In the genomic region with DNA sequence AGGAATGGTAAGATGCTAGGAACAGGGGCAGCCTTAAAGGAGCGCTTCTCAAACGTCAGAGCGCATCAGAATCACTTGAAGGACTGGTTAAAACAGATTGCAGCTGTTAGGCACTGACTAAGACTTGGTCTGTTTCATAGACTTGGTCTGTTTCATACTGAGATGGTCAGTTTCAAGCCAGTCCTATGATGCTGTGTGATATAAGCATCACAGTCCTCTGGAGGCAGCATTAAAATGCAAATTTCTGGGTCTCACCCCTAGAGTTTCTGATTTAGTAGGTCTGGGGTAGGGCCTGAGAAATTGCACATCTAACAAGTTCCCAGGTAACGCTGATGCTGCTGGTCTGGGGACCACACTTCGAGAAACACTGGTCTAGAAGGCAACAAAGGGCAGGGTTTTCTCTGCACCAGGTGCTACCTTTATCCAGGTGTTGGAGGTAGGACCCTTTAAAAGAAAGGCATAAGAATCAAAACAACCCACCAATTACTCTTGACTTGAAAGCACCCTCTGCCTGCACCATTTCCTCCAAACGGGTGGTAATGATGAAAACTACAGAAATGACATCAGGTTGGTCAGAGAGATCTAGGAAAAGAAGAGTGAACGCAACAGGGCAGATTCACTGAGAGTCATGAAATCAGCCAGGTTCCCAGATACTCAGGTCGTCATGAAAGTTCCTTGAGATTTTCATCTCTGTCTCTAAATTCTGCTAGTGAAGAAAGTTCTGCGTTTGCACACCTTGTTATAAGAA, we compare ENCODE assay signal across 13 cellular contexts.
A peak's percentile ranks its signal among the peaks of the same experiment; 100 is the strongest.
DNase-seq lines count a peak whose midpoint lies in the region; ATAC-seq and TF ChIP-seq lines count a peak whose summit lies in the region.
"Had no signal": no experiment of that assay in that cellular context is flagged by ENCODE, and none has a peak within 500 bp of the region (broad histone marks: within the 10 kb centered on the region; RNA-seq: fewer than 3 reads in every experiment).

No MANE protein-coding gene starts in this region.

- DNase-seq in mesothelial cell of epicardium (ENCODE audit: low spot score in 2 of 2, unreplicated experiment in 2 of 2) (no peak), NOMO-1 (lab: John Stamatoyannopoulos, UW; ENCODE audit: unreplicated experiment in 2 of 2) (no peak), D341Med (ENCODE audit: low spot score) (no peak)
- DNase-seq in stimulated activated CD4-positive, alpha-beta T cell treated with anti-CD3 and anti-CD28 coated beads, Interleukin-1b, Interleukin-23, amount 100 ng/mL, for 48 hours, result no peak
- DNase-seq: Caco-2, MM.1S, spleen, testis had no signal

- H3K4me3 Mint-ChIP-seq in mesothelial cell of epicardium, result no peak overlapping the region
- H3K4me3 Mint-ChIP-seq: brain had no signal

- ATAC-seq in GM18498 (IDR thresholded peaks at IDR 0.05; ENCODE audit: unreplicated experiment), result peak; percentile 81
- peak; percentile 92 for ATAC-seq in GM19452 (IDR thresholded peaks at IDR 0.05; ENCODE audit: unreplicated experiment)
- ATAC-seq in HG02840 (IDR thresholded peaks at IDR 0.05; ENCODE audit: low FRiP score, unreplicated experiment), result peak; percentile 51
- peak; percentile 77 for ATAC-seq in HG03520 (IDR thresholded peaks at IDR 0.05; ENCODE audit: unreplicated experiment)

- TF ChIP-seq CTCF in mesothelial cell of epicardium (IDR thresholded peaks at IDR 0.05; ENCODE audit: unreplicated experiment), result no peak

- no peaks in the 10 kb centered on the region for H3K4me1 Mint-ChIP-seq in mesothelial cell of epicardium

- no peaks in the 10 kb centered on the region for H3K9me3 Mint-ChIP-seq in mesothelial cell of epicardium

- no peaks in the 10 kb centered on the region for H3K36me3 Mint-ChIP-seq in mesothelial cell of epicardium
- H3K36me3 Mint-ChIP-seq: brain had no signal

- H3K27ac Mint-ChIP-seq in mesothelial cell of epicardium, result no peak overlapping the region
- H3K27ac Mint-ChIP-seq: brain had no signal

- no peaks in the 10 kb centered on the region for H3K27me3 Mint-ChIP-seq in mesothelial cell of epicardium (ENCODE audit: low read depth)
- H3K27me3 Mint-ChIP-seq: brain had no signal
